In the genomic region with DNA sequence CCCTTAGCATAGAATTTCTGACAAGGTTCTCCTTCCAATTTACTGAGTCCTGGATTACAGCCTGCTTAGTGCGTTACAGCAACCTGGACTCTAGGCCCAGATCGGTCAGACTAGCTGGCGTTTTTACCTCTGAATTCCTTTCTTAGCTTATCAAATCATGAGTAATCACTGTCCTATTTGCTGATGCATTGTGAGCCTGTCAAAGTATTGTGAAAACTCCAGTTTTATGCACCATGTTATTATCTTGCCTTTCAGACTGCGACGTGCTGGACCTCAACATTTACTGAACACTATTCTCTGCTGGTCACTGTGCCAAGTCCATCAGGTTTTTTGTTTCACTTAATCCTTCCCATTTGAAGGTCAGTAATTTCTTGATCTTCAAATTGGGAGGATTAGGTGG, we compare ENCODE assay signal across 1 cellular context.
TF ChIP-seq lines count a peak whose summit lies in the region.

No MANE protein-coding gene starts in this region.

TF ChIP-seq in IMR-90, 13 proteins besides CTCF, POLR2A, EP300 and RAD21 (continued from another document):
- TF ChIP-seq, protein P1, sequence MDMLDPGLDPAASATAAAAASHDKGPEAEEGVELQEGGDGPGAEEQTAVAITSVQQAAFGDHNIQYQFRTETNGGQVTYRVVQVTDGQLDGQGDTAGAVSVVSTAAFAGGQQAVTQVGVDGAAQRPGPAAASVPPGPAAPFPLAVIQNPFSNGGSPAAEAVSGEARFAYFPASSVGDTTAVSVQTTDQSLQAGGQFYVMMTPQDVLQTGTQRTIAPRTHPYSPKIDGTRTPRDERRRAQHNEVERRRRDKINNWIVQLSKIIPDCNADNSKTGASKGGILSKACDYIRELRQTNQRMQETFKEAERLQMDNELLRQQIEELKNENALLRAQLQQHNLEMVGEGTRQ (IDR thresholded peaks at IDR 0.05; ENCODE audit: low read depth, low read length) = no peak
- no peak for TF ChIP-seq MAFK (IDR thresholded peaks at IDR 0.05; ENCODE audit: low read depth, low read length)
- no peak for TF ChIP-seq RCOR1 (IDR thresholded peaks at IDR 0.05; ENCODE audit: insufficient replicate concordance, low read length)
- TF ChIP-seq NFE2L2 (IDR thresholded peaks at IDR 0.05; ENCODE audit: low read depth, low read length) = no peak
- no peak for TF ChIP-seq RFX5 (IDR thresholded peaks at IDR 0.05; ENCODE audit: low read depth, low read length)
- TF ChIP-seq MAZ (IDR thresholded peaks at IDR 0.05; ENCODE audit: borderline replicate concordance, low read depth, low read length) = no peak
